In the genomic region with DNA sequence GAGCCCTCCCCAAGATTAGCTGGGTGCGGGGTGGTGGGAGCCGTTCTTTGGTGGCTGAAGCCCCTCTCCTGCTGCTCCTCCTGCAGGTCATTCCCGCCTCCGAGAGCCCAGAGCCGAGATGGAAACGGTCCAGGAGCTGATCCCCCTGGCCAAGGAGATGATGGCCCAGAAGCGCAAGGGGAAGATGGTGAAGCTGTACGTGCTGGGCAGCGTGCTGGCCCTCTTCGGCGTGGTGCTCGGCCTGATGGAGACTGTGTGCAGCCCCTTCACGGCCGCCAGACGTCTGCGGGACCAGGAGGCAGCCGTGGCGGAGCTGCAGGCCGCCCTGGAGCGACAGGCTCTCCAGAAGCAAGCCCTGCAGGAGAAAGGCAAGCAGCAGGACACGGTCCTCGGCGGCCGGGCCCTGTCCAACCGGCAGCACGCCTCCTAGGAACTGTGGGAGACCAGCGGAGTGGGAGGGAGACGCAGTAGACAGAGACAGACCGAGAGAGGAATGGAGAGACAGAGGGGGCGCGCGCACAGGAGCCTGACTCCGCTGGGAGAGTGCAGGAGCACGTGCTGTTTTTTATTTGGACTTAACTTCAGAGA, we compare ENCODE assay signal across 8 cellular contexts. TPM values are rescaled to one million over a fixed set of nuclear protein-coding genes. Genes with fewer than 3 reads are reported as not detected.
A peak's percentile ranks its signal among the peaks of the same experiment; 100 is the strongest.
DNase-seq lines count a peak whose midpoint lies in the region; ATAC-seq, FAIRE-seq and TF ChIP-seq lines count a peak whose summit lies in the region.

No MANE protein-coding gene starts in this region.

- WGBS in HepG2 (ENCODE audit: low lambda C conversion rate), result 5% methylated on average over 13 of the region's 34 CpGs

- H3K79me2 ChIP-seq in HepG2 (ENCODE audit: insufficient read depth, low read length), result no peaks in the 10 kb centered on the region

- ATAC-seq in HepG2 (peak; percentile 69), HG03571 (IDR thresholded peaks at IDR 0.05; ENCODE audit: unreplicated experiment) (no peak), GM18868 (IDR thresholded peaks at IDR 0.05; ENCODE audit: unreplicated experiment) (no peak)

- no peaks in the 10 kb centered on the region for H3K36me3 ChIP-seq in HepG2 (replicated peaks in 1 of 2; ENCODE audit: control insufficient read depth in 1 of 2, insufficient read depth in 2 of 2, low read length in 2 of 2)
- H3K36me3 ChIP-seq in subcutaneous abdominal adipose tissue (ENCODE audit: control insufficient read depth in 5 of 5, insufficient read depth in 5 of 5, low read length in 5 of 5), result peaks cover 0 to 4% (median 0%) of the 10 kb centered on the region in 5 donors

- no peak for TF ChIP-seq POLR2A in HepG2 (IDR thresholded peaks at IDR 0.05; ENCODE audit: insufficient read depth in 1 of 2, low read depth in 2 of 2, low read length in 2 of 2)

- no TSS peak for BruUV-seq in HepG2 (replicated peaks; lab: Mats Ljungman, UMichigan)

- POLR2A ChIA-PET in HepG2 (lab: Yijun Ruan, JAX), result no interaction called here

- H3K4me1 ChIP-seq in HepG2 (ENCODE audit: insufficient read depth, low read length), result peaks cover 31% of the 10 kb centered on the region
- H3K4me1 ChIP-seq in subcutaneous abdominal adipose tissue (ENCODE audit: control insufficient read depth in 5 of 5, insufficient read depth in 5 of 5, low read length in 5 of 5), result peaks cover 3 to 65% (median 47%) of the 10 kb centered on the region in 5 donors

- no peaks in the 10 kb centered on the region for H3K27me3 ChIP-seq in dorsolateral prefrontal cortex
- H3K27me3 ChIP-seq in HepG2 (ENCODE audit: control insufficient read depth in 1 of 2, insufficient read depth in 2 of 2, low read length in 2 of 2), result peaks cover 9 to 41% of the 10 kb centered on the region in 2 experiments; a peak in 3 of 5 replicates
- H3K27me3 ChIP-seq in subcutaneous abdominal adipose tissue (ENCODE audit: control insufficient read depth in 5 of 5, insufficient read depth in 4 of 5, low read length in 5 of 5), result peaks cover 0 to 5% (median 0%) of the 10 kb centered on the region in 5 donors

- H2AFZ ChIP-seq in HepG2 (ENCODE audit: low read length), result no peak overlapping the region

- TF ChIP-seq RAD21 in HepG2 (CRISPR knock-in tag; IDR thresholded peaks at IDR 0.05), result no peak

- no peak for FAIRE-seq in HepG2 (lab: Jason Lieb, UNC)

- H3K9ac ChIP-seq in HepG2 (ENCODE audit: insufficient read depth, low read depth, low read length), result no peak overlapping the region
- peak overlapping the region in 4 of 5 donors; percentile 50 to 93 (median 78) for H3K9ac ChIP-seq in subcutaneous abdominal adipose tissue (ENCODE audit: low read length in 5 of 5)

- H3K9me3 ChIP-seq in HepG2 (ENCODE audit: low read length), result no peaks in the 10 kb centered on the region
- H3K9me3 ChIP-seq in subcutaneous abdominal adipose tissue (ENCODE audit: control insufficient read depth in 5 of 5, low read length in 5 of 5), result peaks cover 0 to 3% (median 0%) of the 10 kb centered on the region in 5 donors

- peak overlapping the region; percentile 47 to 82 (median 66) for H3K4me3 ChIP-seq in dorsolateral prefrontal cortex
- H3K4me3 ChIP-seq in HepG2 (replicated peaks in 1 of 3; ENCODE audit: insufficient read depth in 1 of 3, low read depth in 2 of 3, low read length in 3 of 3), result peak overlapping the region in 1 of 3 experiments; percentile 45; a peak in 1 of 6 replicates
- H3K4me3 ChIP-seq in subcutaneous abdominal adipose tissue (ENCODE audit: low read depth in 1 of 5, low read length in 5 of 5), result peak overlapping the region; percentile 77 to 98 (median 82)

- intact Hi-C loops in dorsolateral prefrontal cortex (cut with DNase I), result no loop called here
- intact Hi-C loops in HepG2 (cut with micrococcal nuclease; ENCODE audit: unreplicated experiment), result no loop called here

- in situ Hi-C loops in HepG2 (cut with HindIII; ENCODE audit: extremely low pct_ligation_motif_present, low pct_unique_long_range_greater_than_20kb), result no loop called here

- TF ChIP-seq EP300 in HepG2 (IDR thresholded peaks at IDR 0.05; ENCODE audit: low read depth in 2 of 2, low read length in 2 of 2) (no peak), HepG2 (CRISPR knock-in tag; IDR thresholded peaks at IDR 0.05; ENCODE audit: borderline replicate concordance) (no peak)

- TF ChIP-seq CTCF in dorsolateral prefrontal cortex (IDR thresholded peaks at IDR 0.05 in 54 of 56, conservative IDR thresholded peaks at IDR 0.05 in 2 of 56; ENCODE audit: low read depth in 1 of 56, partially characterized antibody in 56 of 56) (peak in 5 of 56 donors; percentile 7 to 17 (median 10)), HepG2 (CRISPR knock-in tag; IDR thresholded peaks at IDR 0.05) (no peak)

- CTCF ChIA-PET in HepG2 (lab: Yijun Ruan, JAX; ENCODE audit: low intra/inter-chr PET ratio, low total read pairs), result no interaction called here

- H3K4me2 ChIP-seq in HepG2 (ENCODE audit: low read depth, low read length), result peak overlapping the region; percentile 59

- peak overlapping the region in 41 of 59 donors; percentile 3 to 84 (median 55) for H3K27ac ChIP-seq in dorsolateral prefrontal cortex
- no peak overlapping the region for H3K27ac ChIP-seq in HepG2 (ENCODE audit: extremely low read length, insufficient read depth, low read length)
- peak overlapping the region; percentile 98 for H3K27ac ChIP-seq in subcutaneous abdominal adipose tissue (ENCODE audit: low read depth, low read length)

- DNase-seq in DMS53 (lab: John Stamatoyannopoulos, UW) (peak; percentile 76), NCI-H69 (lab: John Stamatoyannopoulos, UW) (peak; percentile 57), dorsolateral prefrontal cortex (peak in 8 of 10 donors; percentile 39 to 58 (median 54)), HepG2 (ENCODE audit: low spot score) (no peak), HCEC 1CT (no peak)

- no peaks in the 10 kb centered on the region for H4K20me1 ChIP-seq in HepG2 (ENCODE audit: insufficient read depth, low read length)

RNA-seq across cellular contexts. Expression of a gene that starts 0.4 kb away (rescaled TPM):
- total RNA-seq in dorsolateral prefrontal cortex (10 to 100 TPM in 9 of 120 experiments, 1 to 10 TPM in 103, under 1 TPM in 8; 0.54 to 40.5 (median 2.6) TPM), HepG2 (2016; rRNA removed; fragmentation: Illumina TruSeq; extraction: Trizol) (not detected in 2 replicates)
- not detected in 2 replicates for total RNA-seq in HepG2 (2016; cell fraction: cytosol; rRNA removed; fragmentation: Illumina TruSeq; extraction: Trizol; ENCODE audit: low read depth)
- not detected in 2 replicates for total RNA-seq in HepG2 (2016; cell fraction: insoluble cytoplasmic fraction; rRNA removed; fragmentation: Illumina TruSeq; extraction: Trizol)
- total RNA-seq in HepG2 (2016; cell fraction: membrane; rRNA removed; fragmentation: Illumina TruSeq; extraction: Trizol), result not detected in 2 replicates
- total RNA-seq in HepG2 (2016; cell fraction: nucleus; rRNA removed; fragmentation: Illumina TruSeq; extraction: Trizol), result not detected in 2 replicates
- polyA plus RNA-seq in HepG2 (2011; rRNA removed), result not detected in 2 replicates
- 0.08 and 0.28 TPM in 2 replicates for polyA plus RNA-seq in HepG2 (2011; cell fraction: cytosol; rRNA removed)
- not detected in 2 replicates for polyA plus RNA-seq in HepG2 (2011; cell fraction: nucleus; rRNA removed)
- 0.23 TPM in 1 of 2 replicates, not detected in the other for polyA plus RNA-seq in HepG2 (2012)
- not detected in 2 replicates for polyA plus RNA-seq in HepG2 (2016; cell fraction: cytosol; fragmentation: Illumina TruSeq; extraction: Trizol; ENCODE audit: low read depth)
- polyA plus RNA-seq in HepG2 (2016; cell fraction: insoluble cytoplasmic fraction; fragmentation: Illumina TruSeq; extraction: Trizol; ENCODE audit: low read depth), result not detected in 2 replicates
- not detected in 2 replicates for polyA plus RNA-seq in HepG2 (2016; cell fraction: membrane; fragmentation: Illumina TruSeq; extraction: Trizol; ENCODE audit: low read depth)
- polyA plus RNA-seq in HepG2 (2016; cell fraction: nucleus; fragmentation: Illumina TruSeq; extraction: Trizol; ENCODE audit: insufficient read depth, low read depth), result not detected in 2 replicates
- polyA minus RNA-seq in HepG2 (2011; rRNA and poly(A)+ RNA removed; ENCODE audit: low replicate concordance), result not detected in 2 replicates
- not detected in 2 replicates for polyA minus RNA-seq in HepG2 (2011; cell fraction: cytosol; rRNA and poly(A)+ RNA removed)
- not detected in 2 replicates for polyA minus RNA-seq in HepG2 (2011; cell fraction: nucleus; rRNA and poly(A)+ RNA removed)

RNA-seq across cellular contexts. Expression of a gene that starts 23.4 kb away (rescaled TPM):
- total RNA-seq in dorsolateral prefrontal cortex (10 to 100 TPM in 24 of 120 experiments, 1 to 10 TPM in 96; 1.9 to 18.4 (median 7.0) TPM), HepG2 (2016; rRNA removed; fragmentation: Illumina TruSeq; extraction: Trizol) (0.10 and 0.24 TPM in 2 replicates)
- not detected in 2 replicates for total RNA-seq in HepG2 (2016; cell fraction: cytosol; rRNA removed; fragmentation: Illumina TruSeq; extraction: Trizol; ENCODE audit: low read depth)
- 0.13 TPM in 1 of 2 replicates, not detected in the other for total RNA-seq in HepG2 (2016; cell fraction: insoluble cytoplasmic fraction; rRNA removed; fragmentation: Illumina TruSeq; extraction: Trizol)
- not detected in 2 replicates for total RNA-seq in HepG2 (2016; cell fraction: membrane; rRNA removed; fragmentation: Illumina TruSeq; extraction: Trizol)
- total RNA-seq in HepG2 (2016; cell fraction: nucleus; rRNA removed; fragmentation: Illumina TruSeq; extraction: Trizol), result 0.13 TPM in 1 of 2 replicates, not detected in the other
- polyA plus RNA-seq in HepG2 (2011; rRNA removed), result 0.18 TPM in 2 replicates
- polyA plus RNA-seq in HepG2 (2011; cell fraction: cytosol; rRNA removed), result 0.07 and 0.22 TPM in 2 replicates
- polyA plus RNA-seq in HepG2 (2011; cell fraction: nucleus; rRNA removed), result 0.13 and 0.55 TPM in 2 replicates
- 0.12 TPM in 1 of 2 replicates, not detected in the other for polyA plus RNA-seq in HepG2 (2012)
- not detected in 2 replicates for polyA plus RNA-seq in HepG2 (2016; cell fraction: cytosol; fragmentation: Illumina TruSeq; extraction: Trizol; ENCODE audit: low read depth)
- 0.33 TPM in 1 of 2 replicates, not detected in the other for polyA plus RNA-seq in HepG2 (2016; cell fraction: insoluble cytoplasmic fraction; fragmentation: Illumina TruSeq; extraction: Trizol; ENCODE audit: low read depth)
- polyA plus RNA-seq in HepG2 (2016; cell fraction: membrane; fragmentation: Illumina TruSeq; extraction: Trizol; ENCODE audit: low read depth), result not detected in 2 replicates
- polyA plus RNA-seq in HepG2 (2016; cell fraction: nucleus; fragmentation: Illumina TruSeq; extraction: Trizol; ENCODE audit: insufficient read depth, low read depth), result 0.25 and 0.37 TPM in 2 replicates
- polyA minus RNA-seq in HepG2 (2011; rRNA and poly(A)+ RNA removed; ENCODE audit: low replicate concordance), result 0.10 and 113 TPM in 2 replicates
- 0.69 and 1.1 TPM in 2 replicates for polyA minus RNA-seq in HepG2 (2011; cell fraction: cytosol; rRNA and poly(A)+ RNA removed)
- 0.37 and 0.39 TPM in 2 replicates for polyA minus RNA-seq in HepG2 (2011; cell fraction: nucleus; rRNA and poly(A)+ RNA removed)

RNA-seq across cellular contexts. Expression of a gene that starts 29.0 kb away (rescaled TPM):
- total RNA-seq in dorsolateral prefrontal cortex, result 10 to 100 TPM in 71 of 120 experiments, 1 to 10 TPM in 49; 1.3 to 41.9 (median 12.0) TPM
- not detected in 2 replicates for total RNA-seq in HepG2 (2016; rRNA removed; fragmentation: Illumina TruSeq; extraction: Trizol)
- total RNA-seq in HepG2 (2016; cell fraction: cytosol; rRNA removed; fragmentation: Illumina TruSeq; extraction: Trizol; ENCODE audit: low read depth), result not detected in 2 replicates
- not detected in 2 replicates for total RNA-seq in HepG2 (2016; cell fraction: insoluble cytoplasmic fraction; rRNA removed; fragmentation: Illumina TruSeq; extraction: Trizol)
- total RNA-seq in HepG2 (2016; cell fraction: membrane; rRNA removed; fragmentation: Illumina TruSeq; extraction: Trizol), result not detected in 2 replicates
- total RNA-seq in HepG2 (2016; cell fraction: nucleus; rRNA removed; fragmentation: Illumina TruSeq; extraction: Trizol), result not detected in 2 replicates
- polyA plus RNA-seq in HepG2 (2011; rRNA removed), result not detected in 2 replicates
- polyA plus RNA-seq in HepG2 (2011; cell fraction: cytosol; rRNA removed), result not detected in 2 replicates
- not detected in 2 replicates for polyA plus RNA-seq in HepG2 (2011; cell fraction: nucleus; rRNA removed)
- polyA plus RNA-seq in HepG2 (2012), result not detected in 2 replicates
- not detected in 2 replicates for polyA plus RNA-seq in HepG2 (2016; cell fraction: cytosol; fragmentation: Illumina TruSeq; extraction: Trizol; ENCODE audit: low read depth)
- polyA plus RNA-seq in HepG2 (2016; cell fraction: insoluble cytoplasmic fraction; fragmentation: Illumina TruSeq; extraction: Trizol; ENCODE audit: low read depth), result not detected in 2 replicates
- polyA plus RNA-seq in HepG2 (2016; cell fraction: membrane; fragmentation: Illumina TruSeq; extraction: Trizol; ENCODE audit: low read depth), result not detected in 2 replicates
- polyA plus RNA-seq in HepG2 (2016; cell fraction: nucleus; fragmentation: Illumina TruSeq; extraction: Trizol; ENCODE audit: insufficient read depth, low read depth), result not detected in 2 replicates
- polyA minus RNA-seq in HepG2 (2011; rRNA and poly(A)+ RNA removed; ENCODE audit: low replicate concordance), result not detected in 2 replicates
- not detected in 2 replicates for polyA minus RNA-seq in HepG2 (2011; cell fraction: cytosol; rRNA and poly(A)+ RNA removed)
- polyA minus RNA-seq in HepG2 (2011; cell fraction: nucleus; rRNA and poly(A)+ RNA removed), result not detected in 2 replicates

Comparison
In these comparisons a context has a peak if more than half of its experiments do, and no peak if none do; other contexts are left out.
1. DNase-seq: peak in DMS53 (single experiment), NCI-H69 (single experiment) and dorsolateral prefrontal cortex (8 of 10); none in HepG2 (single experiment) and HCEC 1CT (single experiment).